ENCODE assay signal across 14 cellular contexts in the genomic region with DNA sequence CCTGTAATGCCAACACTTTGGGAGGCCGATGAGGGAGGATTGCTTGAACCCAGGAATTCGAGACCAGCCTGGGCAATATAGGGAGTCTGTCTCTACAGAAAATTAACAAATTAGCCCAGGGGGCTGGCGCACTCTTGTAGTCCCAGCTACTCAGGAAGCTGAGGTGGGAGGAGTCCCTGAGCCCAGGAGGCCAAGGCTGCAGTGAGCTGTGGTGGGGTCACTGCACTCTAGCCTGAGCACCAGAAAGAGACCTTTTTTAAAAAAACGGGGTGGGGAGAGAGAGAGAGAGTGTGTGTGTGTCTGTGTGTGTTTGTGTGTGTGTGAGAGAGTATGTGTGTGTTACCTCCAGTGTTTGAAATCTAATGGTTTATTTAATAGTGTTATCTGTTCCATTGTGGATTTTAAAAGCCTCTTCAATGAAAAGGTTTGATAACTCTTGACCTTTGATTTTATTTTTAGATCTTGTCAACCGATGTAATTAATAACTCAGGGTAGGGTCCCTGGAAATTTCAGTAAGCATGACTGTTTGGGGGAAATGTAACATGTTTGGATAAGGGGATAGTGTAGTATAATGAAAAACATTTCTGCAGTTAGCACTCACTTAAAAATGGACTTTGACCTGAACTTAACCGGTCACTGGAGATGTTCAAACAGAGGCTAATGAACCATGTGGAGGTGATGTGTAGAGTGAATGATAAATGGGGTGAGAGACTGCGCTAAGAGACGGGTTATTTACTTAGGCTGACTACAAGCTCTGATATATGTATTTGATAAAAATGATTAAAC. TPM values are rescaled to one million over a fixed set of nuclear protein-coding genes. Genes with fewer than 3 reads are reported as not detected.
A peak's percentile ranks its signal among the peaks of the same experiment; 100 is the strongest.
DNase-seq lines count a peak whose midpoint lies in the region; TF ChIP-seq lines count a peak whose summit lies in the region.
"Had no signal": no experiment of that assay in that cellular context is flagged by ENCODE, and none has a peak within 500 bp of the region (broad histone marks: within the 10 kb centered on the region; RNA-seq: fewer than 3 reads in every experiment).

No MANE protein-coding gene starts in this region.

- no peak overlapping the region for H3K27ac ChIP-seq in prostate gland
- H3K27ac ChIP-seq: left ventricle myocardium inferior had no signal

- peaks cover 4% of the 10 kb centered on the region for H3K4me1 Mint-ChIP-seq in T-helper 1 cell treated with Interleukin-12 subunit alpha and Interleukin-12 subunit beta and Interleukin-4 antibody, amounts not matched to agents 30 μg/mL and 1 μg/mL, for 36 hours (ENCODE audit: low read depth)
- H3K4me1 Mint-ChIP-seq in osteocyte (ENCODE audit: unreplicated experiment) = peaks cover 22% of the 10 kb centered on the region

- H3K36me3 Mint-ChIP-seq in T-helper 1 cell treated with Interleukin-12 subunit alpha and Interleukin-12 subunit beta and Interleukin-4 antibody, amounts not matched to agents 30 μg/mL and 1 μg/mL, for 36 hours (ENCODE audit: low read depth) = peaks cover 17% of the 10 kb centered on the region
- peaks cover 21% of the 10 kb centered on the region for H3K36me3 Mint-ChIP-seq in osteocyte (ENCODE audit: unreplicated experiment)

- H3K4me3 Mint-ChIP-seq in T-helper 1 cell treated with Interleukin-12 subunit alpha and Interleukin-12 subunit beta and Interleukin-4 antibody, amounts not matched to agents 30 μg/mL and 1 μg/mL, for 36 hours = no peak overlapping the region
- no peak overlapping the region for H3K4me3 Mint-ChIP-seq in osteocyte (ENCODE audit: unreplicated experiment)
- H3K4me3 Mint-ChIP-seq: activated naive CD4-positive, alpha-beta T cell treated with anti-CD3 and anti-CD28 coated beads for 36 hours had no signal

- no peak overlapping the region for H3K4me3 ChIP-seq in prostate gland
- H3K4me3 ChIP-seq: left ventricle myocardium inferior had no signal

- no peaks in the 10 kb centered on the region for H3K9me3 ChIP-seq in prostate gland
- H3K9me3 ChIP-seq: left ventricle myocardium inferior had no signal

- no peaks in the 10 kb centered on the region for H3K27me3 ChIP-seq in prostate gland (replicated peaks; ENCODE audit: insufficient read depth)

- no peaks in the 10 kb centered on the region for H3K36me3 ChIP-seq in prostate gland

- WGBS in prostate gland = 69% methylated on average over 8 of the region's 8 CpGs

- peak overlapping the region; percentile 23 for H3K27ac Mint-ChIP-seq in T-helper 1 cell treated with Interleukin-12 subunit alpha and Interleukin-12 subunit beta and Interleukin-4 antibody, amounts not matched to agents 30 μg/mL and 1 μg/mL, for 36 hours
- peak overlapping the region; percentile 13 for H3K27ac Mint-ChIP-seq in osteocyte (ENCODE audit: unreplicated experiment)
- H3K27ac Mint-ChIP-seq: activated naive CD4-positive, alpha-beta T cell treated with anti-CD3 and anti-CD28 coated beads for 36 hours had no signal

- peaks cover 6% of the 10 kb centered on the region for H3K4me1 ChIP-seq in prostate gland (replicated peaks)

- no peaks in the 10 kb centered on the region for H3K27me3 Mint-ChIP-seq in T-helper 1 cell treated with Interleukin-12 subunit alpha and Interleukin-12 subunit beta and Interleukin-4 antibody, amounts not matched to agents 30 μg/mL and 1 μg/mL, for 36 hours (ENCODE audit: low read depth)
- no peaks in the 10 kb centered on the region for H3K27me3 Mint-ChIP-seq in osteocyte (ENCODE audit: unreplicated experiment)

- H3K9me3 Mint-ChIP-seq in T-helper 1 cell treated with Interleukin-12 subunit alpha and Interleukin-12 subunit beta and Interleukin-4 antibody, amounts not matched to agents 30 μg/mL and 1 μg/mL, for 36 hours = no peaks in the 10 kb centered on the region
- no peaks in the 10 kb centered on the region for H3K9me3 Mint-ChIP-seq in osteocyte (ENCODE audit: unreplicated experiment)
- H3K9me3 Mint-ChIP-seq: activated naive CD4-positive, alpha-beta T cell treated with anti-CD3 and anti-CD28 coated beads for 36 hours had no signal

- no peak for DNase-seq in T-helper 1 cell
- DNase-seq in NCI-H510A treated with DMSO at 0.1 percent for 48 hours (lab: John Stamatoyannopoulos, UW) = peak; percentile 66
- peak; percentile 25 for DNase-seq in glomerular visceral epithelial cell (ENCODE audit: extremely low spot score)
- no peak for DNase-seq in osteocyte (ENCODE audit: extremely low spot score, unreplicated experiment)
- no peak for DNase-seq in ecto neural progenitor cell (ENCODE audit: low spot score)
- no peak for DNase-seq in cerebellar nuclear complex (lab: John Stamatoyannopoulos, UW)
- DNase-seq in prostate gland (ENCODE audit: low spot score) = no peak
- DNase-seq: activated CD8-positive, alpha-beta memory T cell treated with anti-CD3 and anti-CD28 coated beads for 24 hours; activated naive CD4-positive, alpha-beta T cell treated with anti-CD3 and anti-CD28 coated beads for 36 hours; COR-L47; head of caudate nucleus; left ventricle myocardium inferior; NCI-H2171 had no signal

- TF ChIP-seq POLR2A in prostate gland (IDR thresholded peaks at IDR 0.05) = no peak

- TF ChIP-seq CTCF in osteocyte (IDR thresholded peaks at IDR 0.05) (no peak), prostate gland (IDR thresholded peaks at IDR 0.05) (no peak)

- intact Hi-C loops in prostate gland (cut with DNase I) = no loop called here

RNA-seq across cellular contexts. Expression of gene LRCH3, which starts 29.7 kb away (rescaled TPM):
- total RNA-seq in osteocyte = 70.2 and 73.1 TPM in 2 replicates
- total RNA-seq in prostate gland = 100 to 1,000 TPM in 1 of 2 donors, 10 to 100 TPM in 1; 31.6 to 114 TPM

Comparison
In these comparisons a context has a peak if more than half of its experiments do, and no peak if none do; other contexts are left out.
1. DNase-seq: peak in NCI-H510A treated with DMSO at 0.1 percent for 48 hours (single experiment) and glomerular visceral epithelial cell (single experiment); none in T-helper 1 cell (0 of 5), osteocyte (single experiment), ecto neural progenitor cell (single experiment), cerebellar nuclear complex (0 of 2) and prostate gland (single experiment).